In the genomic region with DNA sequence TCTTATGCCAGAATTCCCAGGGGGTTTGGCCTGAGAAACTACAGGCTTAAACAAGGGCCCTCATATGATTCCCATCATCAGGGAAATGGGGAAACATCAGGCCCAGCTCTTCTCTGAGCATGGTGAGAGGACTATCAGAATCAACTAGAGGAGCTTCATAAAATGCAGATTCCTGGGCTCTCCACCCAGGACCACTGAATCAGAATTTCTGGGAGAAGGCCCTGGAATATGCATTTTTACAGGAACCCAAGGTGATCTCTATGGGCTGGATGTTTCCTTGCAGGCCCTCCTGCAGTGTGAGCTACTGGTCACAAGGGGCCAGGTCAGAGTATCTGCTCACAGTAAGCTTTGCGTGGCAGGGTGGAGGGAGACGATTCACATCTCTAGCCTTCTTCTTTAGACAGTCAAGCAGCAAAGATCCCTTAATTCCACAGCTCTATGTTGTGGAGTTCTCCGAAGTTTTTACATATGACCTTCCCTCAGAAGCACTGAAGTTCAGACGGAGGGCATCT, we compare ENCODE assay signal across 36 cellular contexts. TPM values are rescaled to one million over a fixed set of nuclear protein-coding genes. Genes with fewer than 3 reads are reported as not detected.
DNase-seq lines count a peak whose midpoint lies in the region; ATAC-seq and TF ChIP-seq lines count a peak whose summit lies in the region.
"Had no signal": no experiment of that assay in that cellular context is flagged by ENCODE, and none has a peak within 500 bp of the region (broad histone marks: within the 10 kb centered on the region; RNA-seq: fewer than 3 reads in every experiment).

No MANE protein-coding gene starts in this region.

- H3K4me3 Mint-ChIP-seq in endodermal cell = no peak overlapping the region
- no peak overlapping the region for H3K4me3 Mint-ChIP-seq in naive thymus-derived CD8-positive, alpha-beta T cell
- H3K4me3 Mint-ChIP-seq: activated CD8-positive, alpha-beta memory T cell treated with anti-CD3 and anti-CD28 coated beads, Interleukin-2, amount 10 ng/mL, durations not matched to agents 7 days and 5 days; activated T-cell treated with anti-CD3 and anti-CD28 coated beads, Interleukin-2, amount 50 U/mL, for 4 hours; effector memory CD8-positive, alpha-beta T cell; IgD-negative memory B cell; nephron progenitor cell; T-helper 17 cell had no signal

- TF ChIP-seq EP300 in SK-N-SH (IDR thresholded peaks at IDR 0.05; ENCODE audit: borderline replicate concordance in 1 of 2, low read depth in 1 of 2, low read length in 1 of 2) = no peak

- no peaks in the 10 kb centered on the region for H4K20me1 ChIP-seq in SK-N-SH (ENCODE audit: insufficient read depth)
- no peaks in the 10 kb centered on the region for H4K20me1 ChIP-seq in Karpas-422 (ENCODE audit: insufficient read depth, low read depth, low read length)
- H4K20me1 ChIP-seq in smooth muscle cell (ENCODE audit: low read depth) = no peaks in the 10 kb centered on the region

- H3K9me3 ChIP-seq in SK-N-SH (no peaks in the 10 kb centered on the region), Karpas-422 (ENCODE audit: low read length) (no peaks in the 10 kb centered on the region), endodermal cell (ENCODE audit: control insufficient read depth, low read length) (no peaks in the 10 kb centered on the region), smooth muscle cell (replicated peaks; ENCODE audit: low read depth) (no peaks in the 10 kb centered on the region)
- H3K9me3 ChIP-seq: ascending aorta, pancreas had no signal

- WGBS in SK-N-SH (ENCODE audit: low lambda C conversion rate) = 20% methylated on average over 4 of the region's 4 CpGs
- 81 to 97% methylated on average over 4 of the region's 4 CpGs for WGBS in endodermal cell (ENCODE audit: insufficient coverage in 1 of 2, insufficient read length in 1 of 2), 2 experiments
- WGBS in smooth muscle cell (ENCODE audit: low lambda C conversion rate) = 26% methylated on average over 4 of the region's 4 CpGs

- H3K4me1 ChIP-seq in SK-N-SH (ENCODE audit: control insufficient read depth in 1 of 2, insufficient read depth in 2 of 2, low read depth in 1 of 2, low read length in 1 of 2) (no peaks in the 10 kb centered on the region), Karpas-422 (ENCODE audit: low read length) (no peaks in the 10 kb centered on the region), endodermal cell (ENCODE audit: control insufficient read depth, insufficient read depth, low read length) (no peaks in the 10 kb centered on the region), smooth muscle cell (ENCODE audit: low read depth) (no peaks in the 10 kb centered on the region)
- H3K4me1 ChIP-seq: ascending aorta, pancreas had no signal

- TF ChIP-seq CTCF in SK-N-SH (IDR thresholded peaks at IDR 0.05) (no peak), endodermal cell (conservative IDR thresholded peaks at IDR 0.05) (peak; percentile 47), smooth muscle cell (IDR thresholded peaks at IDR 0.05; ENCODE audit: borderline replicate concordance, insufficient read depth, poor library complexity, severe bottlenecking) (peak; percentile 29)

- no peak overlapping the region for H3K9ac ChIP-seq in SK-N-SH
- H3K9ac ChIP-seq in Karpas-422 (ENCODE audit: low read length) = no peak overlapping the region
- no peak overlapping the region for H3K9ac ChIP-seq in endodermal cell (ENCODE audit: extremely low read depth, low read length, poor library complexity, severe bottlenecking)
- H3K9ac ChIP-seq in smooth muscle cell (ENCODE audit: low read depth) = no peak overlapping the region

- no peaks in the 10 kb centered on the region for H3K36me3 Mint-ChIP-seq in endodermal cell (ENCODE audit: low read depth)
- H3K36me3 Mint-ChIP-seq in naive thymus-derived CD8-positive, alpha-beta T cell = peaks cover 0 to 4% (median 0%) of the 10 kb centered on the region in 3 donors
- H3K36me3 Mint-ChIP-seq: activated CD8-positive, alpha-beta memory T cell treated with anti-CD3 and anti-CD28 coated beads, Interleukin-2, amount 10 ng/mL, durations not matched to agents 7 days and 5 days had no signal

- no peak for DNase-seq in SK-N-SH
- peak; percentile 37 for DNase-seq in Karpas-422
- peak; percentile 61 for DNase-seq in endodermal cell
- no peak for DNase-seq in smooth muscle cell (lab: John Stamatoyannopoulos, UW; ENCODE audit: unreplicated experiment)
- no peak for DNase-seq in naive thymus-derived CD8-positive, alpha-beta T cell
- no peak for DNase-seq in NCI-H2227 treated with DMSO at 0.1 percent for 48 hours (lab: John Stamatoyannopoulos, UW)
- DNase-seq: activated CD4-positive, alpha-beta T cell treated with anti-CD3 and anti-CD28 coated beads, Interleukin-2, amount 50 U/mL, for 4 hours; activated CD8-positive, alpha-beta memory T cell treated with anti-CD3 and anti-CD28 coated beads, Interleukin-2, amount 10 ng/mL, durations not matched to agents 7 days and 5 days; activated gamma-delta T cell treated with Interleukin-2 at 50 U/mL for 16 hours; activated T-cell treated with anti-CD3 and anti-CD28 coated beads, Interleukin-2, amount 50 U/mL, for 4 hours; caudate nucleus; cortex of kidney; DMS79 treated with DMSO at 0.1 percent for 48 hours; effector memory CD8-positive, alpha-beta T cell; GDM1; HCEC 1CT; mammary epithelial cell; NCI-H1092; NCI-H2029; NCI-H526; nephron progenitor cell; OCI-M1; pancreas; stimulated activated CD4-positive, alpha-beta T cell treated with anti-CD3 and anti-CD28 coated beads, Interleukin-1b, Interleukin-23, amount 100 ng/mL, for 48 hours; stimulated activated naive CD8-positive, alpha-beta T cell treated with anti-CD3 and anti-CD28 coated beads, Interleukin-15, Interleukin-2, amounts not matched to agents 100 U/mL and 50 U/mL, for 24 hours; T-helper 17 cell had no signal

- H3K9me2 ChIP-seq in SK-N-SH (no peaks in the 10 kb centered on the region), Karpas-422 (replicated peaks; ENCODE audit: insufficient read depth, low read length) (no peaks in the 10 kb centered on the region)

- no peak for TF ChIP-seq RAD21 in SK-N-SH (IDR thresholded peaks at IDR 0.05; ENCODE audit: low read length)

- peaks cover 92% of the 10 kb centered on the region for H3K27me3 Mint-ChIP-seq in endodermal cell (ENCODE audit: insufficient read depth)
- peaks cover 24 to 73% (median 52%) of the 10 kb centered on the region in 5 donors for H3K27me3 Mint-ChIP-seq in naive thymus-derived CD8-positive, alpha-beta T cell

- H3K4me1 Mint-ChIP-seq in endodermal cell = peaks cover 4% of the 10 kb centered on the region
- no peaks in the 10 kb centered on the region for H3K4me1 Mint-ChIP-seq in naive thymus-derived CD8-positive, alpha-beta T cell
- H3K4me1 Mint-ChIP-seq: IgD-negative memory B cell had no signal

- peaks cover 90% of the 10 kb centered on the region for H3K27me3 ChIP-seq in SK-N-SH (ENCODE audit: insufficient read depth)
- H3K27me3 ChIP-seq in Karpas-422 (ENCODE audit: low read length) = no peaks in the 10 kb centered on the region
- peaks cover 90% of the 10 kb centered on the region for H3K27me3 ChIP-seq in endodermal cell (ENCODE audit: control insufficient read depth, insufficient read depth, low read length, poor library complexity, severe bottlenecking)
- H3K27me3 ChIP-seq in smooth muscle cell (ENCODE audit: low read depth) = peaks cover 22% of the 10 kb centered on the region
- H3K27me3 ChIP-seq: ascending aorta, pancreas had no signal

- H3K36me3 ChIP-seq in SK-N-SH (replicated peaks in 1 of 2; ENCODE audit: control insufficient read depth in 1 of 2, insufficient read depth in 2 of 2, low read length in 1 of 2) = no peaks in the 10 kb centered on the region
- H3K36me3 ChIP-seq in Karpas-422 (ENCODE audit: insufficient read depth, low read length) = no peaks in the 10 kb centered on the region
- H3K36me3 ChIP-seq in endodermal cell (ENCODE audit: control insufficient read depth, insufficient read depth, low read length) = no peaks in the 10 kb centered on the region
- H3K36me3 ChIP-seq in smooth muscle cell (ENCODE audit: low read depth) = no peaks in the 10 kb centered on the region
- H3K36me3 ChIP-seq: ascending aorta, pancreas had no signal

- H3K9me3 Mint-ChIP-seq in endodermal cell = no peaks in the 10 kb centered on the region
- H3K9me3 Mint-ChIP-seq in naive thymus-derived CD8-positive, alpha-beta T cell = no peaks in the 10 kb centered on the region
- H3K9me3 Mint-ChIP-seq: activated T-cell treated with anti-CD3 and anti-CD28 coated beads, Interleukin-2, amount 50 U/mL, for 4 hours; effector memory CD8-positive, alpha-beta T cell; nephron progenitor cell had no signal

- H3K4me2 ChIP-seq in SK-N-SH (no peak overlapping the region), Karpas-422 (ENCODE audit: low read depth, low read length, poor library complexity, severe bottlenecking) (no peak overlapping the region), smooth muscle cell (no peak overlapping the region)

- H3K79me2 ChIP-seq in SK-N-SH (ENCODE audit: insufficient read depth) (no peaks in the 10 kb centered on the region), Karpas-422 (ENCODE audit: low read length) (no peaks in the 10 kb centered on the region), smooth muscle cell (ENCODE audit: low read depth) (no peaks in the 10 kb centered on the region)

- H3K4me3 ChIP-seq in SK-N-SH (ENCODE audit: low read depth in 2 of 2, low read length in 1 of 2) = no peak overlapping the region
- H3K4me3 ChIP-seq in Karpas-422 (ENCODE audit: low read length) = no peak overlapping the region
- H3K4me3 ChIP-seq in endodermal cell (ENCODE audit: low read length) = no peak overlapping the region
- H3K4me3 ChIP-seq in smooth muscle cell = no peak overlapping the region
- H3K4me3 ChIP-seq: ascending aorta, pancreas had no signal

- CTCF ChIA-PET in SK-N-SH (lab: Yijun Ruan, JAX) = interaction anchor here (0.8 to 5.0 kb wide), 8 partner anchors 18 to 265 kb away, joined by 3 to 24 read pairs (median 4); no protein-coding TSS in a partner anchor

- no peak overlapping the region for H3K27ac Mint-ChIP-seq in endodermal cell
- H3K27ac Mint-ChIP-seq in naive thymus-derived CD8-positive, alpha-beta T cell = no peak overlapping the region
- H3K27ac Mint-ChIP-seq: activated CD8-positive, alpha-beta memory T cell treated with anti-CD3 and anti-CD28 coated beads, Interleukin-2, amount 10 ng/mL, durations not matched to agents 7 days and 5 days; effector memory CD8-positive, alpha-beta T cell; IgD-negative memory B cell; nephron progenitor cell; T-helper 17 cell had no signal

- H3K27ac ChIP-seq in SK-N-SH (ENCODE audit: low read depth in 2 of 2, low read length in 1 of 2) (no peak overlapping the region), Karpas-422 (ENCODE audit: low read length) (no peak overlapping the region), endodermal cell (ENCODE audit: low read depth, low read length) (no peak overlapping the region), smooth muscle cell (ENCODE audit: low read depth) (no peak overlapping the region)
- H3K27ac ChIP-seq: 22Rv1, ascending aorta, pancreas had no signal

- ATAC-seq in SK-N-SH treated with all-trans-retinoic acid at 6 μM for 48 hours (peak; percentile 40; the same call in 2 of the 3 replicates), GM18907 (IDR thresholded peaks at IDR 0.05; ENCODE audit: unreplicated experiment) (no peak)
- no peak for ATAC-seq in naive thymus-derived CD8-positive, alpha-beta T cell
- ATAC-seq: activated CD4-positive, CD25-positive, alpha-beta regulatory T cell treated with anti-CD3 and anti-CD28 coated beads, Interleukin-2, amount 50 U/mL, for 24 hours; activated CD8-positive, alpha-beta memory T cell treated with anti-CD3 and anti-CD28 coated beads, Interleukin-2, amount 10 ng/mL, durations not matched to agents 7 days and 5 days; activated T-cell treated with anti-CD3 and anti-CD28 coated beads, Interleukin-2, amount 50 U/mL, for 4 hours; effector memory CD8-positive, alpha-beta T cell; esophagus mucosa; pancreas; Right ventricle myocardium inferior; stimulated activated naive CD8-positive, alpha-beta T cell treated with anti-CD3 and anti-CD28 coated beads, Interleukin-15, Interleukin-2, amounts not matched to agents 100 U/mL and 50 U/mL, for 24 hours; T-helper 17 cell had no signal

- POLR2A ChIA-PET in SK-N-SH (lab: Yijun Ruan, JAX) = no interaction called here
- POLR2A ChIA-PET in naive thymus-derived CD8-positive, alpha-beta T cell (lab: Charles Lee) = no interaction called here

- H3F3A ChIP-seq in SK-N-SH (replicated peaks; ENCODE audit: insufficient read depth) (no peaks in the 10 kb centered on the region), smooth muscle cell (ENCODE audit: low read depth) (no peaks in the 10 kb centered on the region)

- H2AFZ ChIP-seq in SK-N-SH (ENCODE audit: low read depth) = no peak overlapping the region
- H2AFZ ChIP-seq in Karpas-422 (ENCODE audit: low read length) = no peak overlapping the region
- H2AFZ ChIP-seq in smooth muscle cell (ENCODE audit: low read depth) = no peak overlapping the region

RNA-seq across cellular contexts. Expression of gene HOXB13, which starts 38.8 kb away (rescaled TPM):
- not detected in 2 replicates for polyA plus RNA-seq in SK-N-SH (2012; rRNA removed)
- not detected in 2 replicates for polyA plus RNA-seq in SK-N-SH (2012; cell fraction: cytosol; rRNA removed)
- 0.07 TPM in 1 of 2 replicates, not detected in the other for polyA plus RNA-seq in SK-N-SH (2012; cell fraction: nucleus; rRNA removed)
- total RNA-seq in Karpas-422 (2014; rRNA removed; shearing (Covaris generic); ENCODE audit: low replicate concordance) = not detected in 2 replicates
- not detected for total RNA-seq in endodermal cell
- polyA plus RNA-seq in endodermal cell (2013, experiment 1 of 2) = 0.21 TPM
- not detected for polyA plus RNA-seq in endodermal cell (2013, experiment 2 of 2)
- 3.3 and 4.8 TPM in 2 replicates for total RNA-seq in smooth muscle cell
- polyA plus RNA-seq in smooth muscle cell = 4.4 and 5.4 TPM in 2 replicates
- total RNA-seq in naive thymus-derived CD8-positive, alpha-beta T cell = not detected
- not detected for polyA plus RNA-seq in naive thymus-derived CD8-positive, alpha-beta T cell
- total RNA-seq: activated CD8-positive, alpha-beta memory T cell treated with anti-CD3 and anti-CD28 coated beads, Interleukin-2, amount 10 ng/mL, durations not matched to agents 7 days and 5 days; ascending aorta; esophagus mucosa; frontal cortex; mammary epithelial cell; Right ventricle myocardium inferior; T-helper 17 cell; temporal lobe had no signal
- polyA plus RNA-seq: IgD-negative memory B cell, pancreas had no signal

RNA-seq across cellular contexts. Expression of gene PRAC2, which starts 44.3 kb away (rescaled TPM):
- not detected in 2 replicates for polyA plus RNA-seq in SK-N-SH (2012; rRNA removed)
- not detected in 2 replicates for polyA plus RNA-seq in SK-N-SH (2012; cell fraction: cytosol; rRNA removed)
- polyA plus RNA-seq in SK-N-SH (2012; cell fraction: nucleus; rRNA removed) = not detected in 2 replicates
- total RNA-seq in Karpas-422 (2014; rRNA removed; shearing (Covaris generic); ENCODE audit: low replicate concordance) = not detected in 2 replicates
- total RNA-seq in endodermal cell = not detected
- polyA plus RNA-seq in endodermal cell (2013, experiment 1 of 2) = 0.68 TPM
- polyA plus RNA-seq in endodermal cell (2013, experiment 2 of 2) = 0.58 TPM
- total RNA-seq in smooth muscle cell = 3.5 and 8.4 TPM in 2 replicates
- polyA plus RNA-seq in smooth muscle cell = 6.8 and 7.8 TPM in 2 replicates
- not detected for total RNA-seq in naive thymus-derived CD8-positive, alpha-beta T cell
- not detected for polyA plus RNA-seq in naive thymus-derived CD8-positive, alpha-beta T cell
- total RNA-seq: activated CD8-positive, alpha-beta memory T cell treated with anti-CD3 and anti-CD28 coated beads, Interleukin-2, amount 10 ng/mL, durations not matched to agents 7 days and 5 days; activated T-cell treated with anti-CD3 and anti-CD28 coated beads, Interleukin-2, amount 50 U/mL, for 4 hours; ascending aorta; esophagus mucosa; frontal cortex; mammary epithelial cell; pancreas; Right ventricle myocardium inferior; T-helper 17 cell; temporal lobe had no signal
- polyA plus RNA-seq: IgD-negative memory B cell, mammary epithelial cell, pancreas had no signal

RNA-seq across cellular contexts. Expression of gene PRAC1, which starts 45.0 kb away (rescaled TPM):
- polyA plus RNA-seq in SK-N-SH (2012; rRNA removed) (not detected in 2 replicates), smooth muscle cell (2.4 and 6.5 TPM in 2 replicates)
- polyA plus RNA-seq in SK-N-SH (2012; cell fraction: cytosol; rRNA removed) = not detected in 2 replicates
- polyA plus RNA-seq in SK-N-SH (2012; cell fraction: nucleus; rRNA removed) = not detected in 2 replicates
- total RNA-seq in Karpas-422 (2014; rRNA removed; shearing (Covaris generic); ENCODE audit: low replicate concordance) = not detected in 2 replicates
- total RNA-seq in endodermal cell (not detected), smooth muscle cell (not detected in 2 replicates)
- polyA plus RNA-seq in endodermal cell (2013, experiment 1 of 2) = not detected
- not detected for polyA plus RNA-seq in endodermal cell (2013, experiment 2 of 2)
- not detected for total RNA-seq in naive thymus-derived CD8-positive, alpha-beta T cell
- not detected for polyA plus RNA-seq in naive thymus-derived CD8-positive, alpha-beta T cell
- total RNA-seq: activated CD8-positive, alpha-beta memory T cell treated with anti-CD3 and anti-CD28 coated beads, Interleukin-2, amount 10 ng/mL, durations not matched to agents 7 days and 5 days; activated T-cell treated with anti-CD3 and anti-CD28 coated beads, Interleukin-2, amount 50 U/mL, for 4 hours; ascending aorta; esophagus mucosa; frontal cortex; mammary epithelial cell; pancreas; Right ventricle myocardium inferior; T-helper 17 cell; temporal lobe had no signal
- polyA plus RNA-seq: IgD-negative memory B cell, mammary epithelial cell, pancreas had no signal

RNA-seq across cellular contexts. Expression of gene TTLL6, which starts 49.7 kb away (rescaled TPM):
- polyA plus RNA-seq in SK-N-SH (2012; rRNA removed) (3.1 and 5.1 TPM in 2 replicates), smooth muscle cell (0.41 TPM in 1 of 2 replicates, not detected in the other)
- 1.1 and 1.3 TPM in 2 replicates for polyA plus RNA-seq in SK-N-SH (2012; cell fraction: cytosol; rRNA removed)
- 14.5 and 21.5 TPM in 2 replicates for polyA plus RNA-seq in SK-N-SH (2012; cell fraction: nucleus; rRNA removed)
- total RNA-seq in Karpas-422 (2014; rRNA removed; shearing (Covaris generic); ENCODE audit: low replicate concordance) = not detected in 2 replicates
- total RNA-seq in endodermal cell (1 to 10 TPM in 1 of 2 donors, under 1 TPM in 1; 0.49 to 2.1 TPM), smooth muscle cell (0.27 TPM in 1 of 2 replicates, not detected in the other)
- 0.68 TPM for polyA plus RNA-seq in endodermal cell (2013, experiment 1 of 2)
- polyA plus RNA-seq in endodermal cell (2013, experiment 2 of 2) = 0.79 TPM
- total RNA-seq in naive thymus-derived CD8-positive, alpha-beta T cell = not detected
- not detected for polyA plus RNA-seq in naive thymus-derived CD8-positive, alpha-beta T cell
- total RNA-seq: activated CD8-positive, alpha-beta memory T cell treated with anti-CD3 and anti-CD28 coated beads, Interleukin-2, amount 10 ng/mL, durations not matched to agents 7 days and 5 days; activated T-cell treated with anti-CD3 and anti-CD28 coated beads, Interleukin-2, amount 50 U/mL, for 4 hours; ascending aorta; frontal cortex; mammary epithelial cell; T-helper 17 cell had no signal
- polyA plus RNA-seq: IgD-negative memory B cell, mammary epithelial cell had no signal

Comparison
In these comparisons a context has a peak if more than half of its experiments do, and no peak if none do; other contexts are left out.
1. DNase-seq: peak in Karpas-422 (single experiment) and endodermal cell (single experiment); none in SK-N-SH (single experiment), smooth muscle cell (single experiment), naive thymus-derived CD8-positive, alpha-beta T cell (0 of 10) and NCI-H2227 treated with DMSO at 0.1 percent for 48 hours (single experiment).